In genomic region chr7:10225265-10225664, GRCh38 we compare ENCODE assay signal across 24 cellular contexts.
A peak's percentile ranks its signal among the peaks of the same experiment; 100 is the strongest.
DNase-seq lines count a peak whose midpoint lies in the region; ATAC-seq, FAIRE-seq and TF ChIP-seq lines count a peak whose summit lies in the region.
"Had no signal": no experiment of that assay in that cellular context is flagged by ENCODE, and none has a peak within 500 bp of the region (broad histone marks: within the 10 kb centered on the region; RNA-seq: fewer than 3 reads in every experiment).

No MANE protein-coding gene starts in this region.

- no peak overlapping the region for H3K27ac Mint-ChIP-seq in activated CD4-positive, alpha-beta T cell treated with anti-CD3 and anti-CD28 coated beads, Interleukin-2, amount 10 ng/mL, durations not matched to agents 7 days and 5 days
- H3K27ac Mint-ChIP-seq: activated naive CD4-positive, alpha-beta T cell treated with anti-CD3 and anti-CD28 coated beads, Interleukin-2, amount 10 ng/mL, durations not matched to agents 7 days and 5 days; CD4-positive, alpha-beta T cell; stimulated activated naive CD8-positive, alpha-beta T cell treated with anti-CD3 and anti-CD28 coated beads, Interleukin-15, amount 100 ng/mL, for 72 hours had no signal

- H3K27me3 Mint-ChIP-seq in activated CD4-positive, alpha-beta T cell treated with anti-CD3 and anti-CD28 coated beads, Interleukin-2, amount 10 ng/mL, durations not matched to agents 7 days and 5 days = no peaks in the 10 kb centered on the region
- H3K27me3 Mint-ChIP-seq: activated naive CD4-positive, alpha-beta T cell treated with anti-CD3 and anti-CD28 coated beads, Interleukin-2, amount 10 ng/mL, durations not matched to agents 7 days and 5 days; CD4-positive, alpha-beta T cell; stimulated activated naive CD8-positive, alpha-beta T cell treated with anti-CD3 and anti-CD28 coated beads, Interleukin-15, amount 100 ng/mL, for 72 hours had no signal

- H3K9me2 ChIP-seq in PC-9 (ENCODE audit: insufficient read depth) = no peaks in the 10 kb centered on the region

- peak; percentile 85 for FAIRE-seq in H54 (lab: Jason Lieb, UNC)
- FAIRE-seq: kidney had no signal

- H4K20me1 ChIP-seq in PC-9 (ENCODE audit: insufficient read depth) = no peaks in the 10 kb centered on the region

- TF ChIP-seq CTCF in PC-9 (conservative IDR thresholded peaks at IDR 0.05) = no peak

- no peaks in the 10 kb centered on the region for H3K36me3 ChIP-seq in SJSA1
- H3K36me3 ChIP-seq in PC-9 (ENCODE audit: low read depth) = no peaks in the 10 kb centered on the region
- H3K36me3 ChIP-seq: tibial nerve had no signal

- ATAC-seq in sciatic nerve = no peak
- ATAC-seq: right cardiac atrium; stimulated activated naive CD8-positive, alpha-beta T cell treated with anti-CD3 and anti-CD28 coated beads, Interleukin-15, amount 100 ng/mL, for 72 hours had no signal

- CTCF ChIA-PET in activated CD4-positive, alpha-beta T cell treated with anti-CD3 and anti-CD28 coated beads, Interleukin-2, amount 10 ng/mL, durations not matched to agents 7 days and 5 days (lab: Charles Lee) = no interaction called here
- CTCF ChIA-PET in PC-9 (lab: Charles Lee) = no interaction called here

- H3K4me2 ChIP-seq in PC-9 = no peak overlapping the region
- H3K4me2 ChIP-seq: KMS-11 had no signal

- H3K27me3 ChIP-seq in SJSA1 (replicated peaks) = no peaks in the 10 kb centered on the region
- no peaks in the 10 kb centered on the region for H3K27me3 ChIP-seq in PC-9 (ENCODE audit: insufficient read depth, low read depth)
- H3K27me3 ChIP-seq: tibial nerve had no signal

- POLR2A ChIA-PET in activated CD4-positive, alpha-beta T cell treated with anti-CD3 and anti-CD28 coated beads, Interleukin-2, amount 10 ng/mL, durations not matched to agents 7 days and 5 days (lab: Charles Lee) = no interaction called here
- POLR2A ChIA-PET in PC-9 (lab: Charles Lee; ENCODE audit: unreplicated experiment) = no interaction called here

- no peaks in the 10 kb centered on the region for H3K79me2 ChIP-seq in PC-9 (ENCODE audit: low read depth)

- BruUV-seq in PC-9 (replicated peaks; lab: Mats Ljungman, UMichigan) = no TSS peak

- H3K4me1 ChIP-seq in SJSA1 (replicated peaks) = peaks cover 41% of the 10 kb centered on the region
- no peaks in the 10 kb centered on the region for H3K4me1 ChIP-seq in PC-9 (replicated peaks; ENCODE audit: insufficient read depth)
- H3K4me1 ChIP-seq: tibial nerve had no signal

- H3K4me3 Mint-ChIP-seq in activated CD4-positive, alpha-beta T cell treated with anti-CD3 and anti-CD28 coated beads, Interleukin-2, amount 10 ng/mL, durations not matched to agents 7 days and 5 days = no peak overlapping the region
- H3K4me3 Mint-ChIP-seq: activated naive CD4-positive, alpha-beta T cell treated with anti-CD3 and anti-CD28 coated beads, Interleukin-2, amount 10 ng/mL, durations not matched to agents 7 days and 5 days; CD4-positive, alpha-beta T cell; stimulated activated naive CD8-positive, alpha-beta T cell treated with anti-CD3 and anti-CD28 coated beads, Interleukin-15, amount 100 ng/mL, for 72 hours had no signal

- no peak overlapping the region for H2AFZ ChIP-seq in PC-9

- DNase-seq in H54 (ENCODE audit: insufficient read length, low spot score) = no peak
- DNase-seq in NCI-H146 (lab: John Stamatoyannopoulos, UW) = peak; percentile 31
- peak in 1 of 2 experiments; percentile 68 for DNase-seq in SJSA1 (ENCODE audit: low read depth in 1 of 2, low spot score in 2 of 2)
- peak; percentile 12 for DNase-seq in globus pallidus (ENCODE audit: low spot score)
- no peak for DNase-seq in sciatic nerve (ENCODE audit: low spot score)
- DNase-seq in 8988T = no peak
- DNase-seq in activated CD4-positive, alpha-beta T cell treated with anti-CD3 and anti-CD28 coated beads, Interleukin-2, amount 10 ng/mL, durations not matched to agents 7 days and 5 days = no peak
- no peak for DNase-seq in PC-9
- DNase-seq: activated CD4-positive, alpha-beta T cell treated with anti-CD3 and anti-CD28 coated beads for 4 hours; activated naive CD4-positive, alpha-beta T cell treated with anti-CD3 and anti-CD28 coated beads, Interleukin-2, amount 10 ng/mL, durations not matched to agents 7 days and 5 days; CD4-positive, alpha-beta T cell; central memory CD4-positive, alpha-beta T cell; DMS 273 treated with DMSO at 0.1 percent for 48 hours; GF-D8; kidney; mammary epithelial cell; NCI-H2107; occipital lobe; SHP77; stimulated activated naive CD8-positive, alpha-beta T cell treated with anti-CD3 and anti-CD28 coated beads, Interleukin-15, amount 100 ng/mL, for 72 hours had no signal

- H3K27ac ChIP-seq in SJSA1 = peak overlapping the region; percentile 65
- H3K27ac ChIP-seq in PC-9 = no peak overlapping the region
- H3K27ac ChIP-seq: epithelial cell of prostate, KMS-11, tibial nerve had no signal

- H3K4me3 ChIP-seq in SJSA1 (no peak overlapping the region), PC-9 (no peak overlapping the region)
- H3K4me3 ChIP-seq: tibial nerve had no signal

- H3K9me3 ChIP-seq in SJSA1 (replicated peaks) (no peaks in the 10 kb centered on the region), PC-9 (ENCODE audit: insufficient read depth, low read depth) (no peaks in the 10 kb centered on the region)
- H3K9me3 ChIP-seq: tibial nerve had no signal

- no peaks in the 10 kb centered on the region for H3F3A ChIP-seq in PC-9 (ENCODE audit: insufficient read depth, low read depth)

- H3K4me1 Mint-ChIP-seq in activated CD4-positive, alpha-beta T cell treated with anti-CD3 and anti-CD28 coated beads, Interleukin-2, amount 10 ng/mL, durations not matched to agents 7 days and 5 days = no peaks in the 10 kb centered on the region
- H3K4me1 Mint-ChIP-seq: activated naive CD4-positive, alpha-beta T cell treated with anti-CD3 and anti-CD28 coated beads, Interleukin-2, amount 10 ng/mL, durations not matched to agents 7 days and 5 days; stimulated activated naive CD8-positive, alpha-beta T cell treated with anti-CD3 and anti-CD28 coated beads, Interleukin-15, amount 100 ng/mL, for 72 hours had no signal

- no peaks in the 10 kb centered on the region for H3K36me3 Mint-ChIP-seq in activated CD4-positive, alpha-beta T cell treated with anti-CD3 and anti-CD28 coated beads, Interleukin-2, amount 10 ng/mL, durations not matched to agents 7 days and 5 days (ENCODE audit: low read depth)
- H3K36me3 Mint-ChIP-seq: activated naive CD4-positive, alpha-beta T cell treated with anti-CD3 and anti-CD28 coated beads, Interleukin-2, amount 10 ng/mL, durations not matched to agents 7 days and 5 days had no signal

- peaks cover 7% of the 10 kb centered on the region for H3K9me3 Mint-ChIP-seq in activated CD4-positive, alpha-beta T cell treated with anti-CD3 and anti-CD28 coated beads, Interleukin-2, amount 10 ng/mL, durations not matched to agents 7 days and 5 days
- H3K9me3 Mint-ChIP-seq: stimulated activated naive CD8-positive, alpha-beta T cell treated with anti-CD3 and anti-CD28 coated beads, Interleukin-15, amount 100 ng/mL, for 72 hours had no signal

- TF ChIP-seq POLR2A in H54 (IDR thresholded peaks at IDR 0.05; ENCODE audit: low read depth, low read length) = no peak

- intact Hi-C loops in sciatic nerve (cut with DNase I) (no loop called here), PC-9 (cut with micrococcal nuclease; ENCODE audit: unreplicated experiment) (no loop called here)

Comparison
In these comparisons a context has a peak if more than half of its experiments do, and no peak if none do; other contexts are left out.
1. DNase-seq: peak in NCI-H146 (single experiment) and globus pallidus (single experiment); none in H54 (single experiment), sciatic nerve (single experiment), 8988T (single experiment), activated CD4-positive, alpha-beta T cell treated with anti-CD3 and anti-CD28 coated beads, Interleukin-2, amount 10 ng/mL, durations not matched to agents 7 days and 5 days (single experiment) and PC-9 (0 of 2).